Comparison of ENCODE assay signal across 23 cellular contexts in the genomic region with DNA sequence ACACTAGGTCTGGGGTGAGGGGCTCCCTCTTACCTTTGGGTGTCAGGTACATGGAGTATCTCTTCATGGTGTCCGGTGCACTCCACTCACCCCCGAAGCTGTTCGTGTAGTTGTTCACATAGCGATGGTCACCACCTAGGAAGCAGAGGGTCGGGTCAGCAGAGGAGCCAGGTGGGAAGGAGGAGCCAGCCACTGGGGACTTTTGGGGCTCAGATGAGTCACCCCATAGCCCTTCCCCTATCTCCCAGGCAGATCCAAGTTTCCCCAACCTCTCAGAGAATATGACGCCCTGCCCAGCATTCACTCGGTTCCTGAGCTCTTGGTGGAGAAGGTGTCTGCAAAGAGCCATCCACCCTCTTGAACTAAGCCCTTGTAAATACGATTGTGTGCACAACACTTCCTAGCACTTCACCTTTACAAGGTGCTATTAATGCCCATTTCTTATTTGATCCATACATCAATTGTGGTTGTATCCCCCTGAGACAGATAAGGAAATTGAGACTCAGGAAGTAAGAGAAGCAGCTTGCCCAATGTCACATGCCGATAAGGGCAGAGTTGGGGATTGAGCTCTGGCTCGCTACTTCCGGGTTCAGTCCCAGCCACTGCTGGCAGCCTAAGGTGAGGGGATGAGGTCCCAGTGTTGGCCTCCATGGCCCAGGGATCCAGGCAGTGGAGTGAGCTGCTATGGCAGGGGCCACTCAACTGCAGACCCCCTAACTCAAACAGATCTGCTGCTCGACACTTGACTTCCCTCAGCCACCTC. TPM values are rescaled to one million over a fixed set of nuclear protein-coding genes. Genes with fewer than 3 reads are reported as not detected.
DNase-seq lines count a peak whose midpoint lies in the region; ATAC-seq, FAIRE-seq and TF ChIP-seq lines count a peak whose summit lies in the region.
"Had no signal": no experiment of that assay in that cellular context is flagged by ENCODE, and none has a peak within 500 bp of the region (broad histone marks: within the 10 kb centered on the region; RNA-seq: fewer than 3 reads in every experiment).

No MANE protein-coding gene starts in this region.

- H3K36me3 ChIP-seq in BLaER1 (no peaks in the 10 kb centered on the region), MM.1S (replicated peaks; ENCODE audit: insufficient read depth, low read length) (no peaks in the 10 kb centered on the region), K562 (ENCODE audit: control insufficient read depth, insufficient read depth, low read length) (no peaks in the 10 kb centered on the region), lower lobe of right lung (no peaks in the 10 kb centered on the region)
- H3K36me3 ChIP-seq: gastrocnemius medialis, SJCRH30, stomach had no signal

- no peak for TF ChIP-seq CTCF in MM.1S (IDR thresholded peaks at IDR 0.05; ENCODE audit: low read length)
- TF ChIP-seq CTCF in K562 (IDR thresholded peaks at IDR 0.05 in 2 of 3, conservative IDR thresholded peaks at IDR 0.05 in 1 of 3; ENCODE audit: insufficient read depth in 2 of 3, low read depth in 1 of 3, low read length in 3 of 3), result no peak
- no peak for TF ChIP-seq CTCF in lower lobe of right lung (IDR thresholded peaks at IDR 0.05)
- no peak for TF ChIP-seq CTCF in CD4-positive, alpha-beta T cell (IDR thresholded peaks at IDR 0.05)
- TF ChIP-seq CTCF in natural killer cell (IDR thresholded peaks at IDR 0.05), result no peak

- H3K4me2 ChIP-seq in BLaER1 (peak overlapping the region; percentile 52), MM.1S (ENCODE audit: low read depth, low read length) (no peak overlapping the region), K562 (ENCODE audit: insufficient read depth, low read length) (peak overlapping the region; percentile 24; the same call in 1 of the 2 replicates)

- H3K36me3 Mint-ChIP-seq in CD4-positive, alpha-beta T cell (ENCODE audit: low read depth), result no peaks in the 10 kb centered on the region
- no peaks in the 10 kb centered on the region for H3K36me3 Mint-ChIP-seq in natural killer cell
- H3K36me3 Mint-ChIP-seq: activated naive CD8-positive, alpha-beta T cell; brain; CD4-positive, CD25-positive, alpha-beta regulatory T cell had no signal

- H3K4me3 ChIP-seq in BLaER1 (no peak overlapping the region), MM.1S (ENCODE audit: low read length) (no peak overlapping the region), K562 (no peak overlapping the region), lower lobe of right lung (no peak overlapping the region)
- H3K4me3 ChIP-seq: gastrocnemius medialis, psoas muscle, SJCRH30, stomach had no signal

- peak; percentile 67 for FAIRE-seq in K562 (lab: Jason Lieb, UNC)
- FAIRE-seq: endothelial cell of umbilical vein, urothelium cell line had no signal

- no peaks in the 10 kb centered on the region for H3K9me3 ChIP-seq in BLaER1
- H3K9me3 ChIP-seq in MM.1S (replicated peaks; ENCODE audit: insufficient read depth, low read length), result no peaks in the 10 kb centered on the region
- H3K9me3 ChIP-seq in K562 (replicated peaks; ENCODE audit: control insufficient read depth, insufficient read depth, low read depth, low read length), result no peaks in the 10 kb centered on the region
- H3K9me3 ChIP-seq in lower lobe of right lung, result no peaks in the 10 kb centered on the region
- no peaks in the 10 kb centered on the region for H3K9me3 ChIP-seq in CD4-positive, alpha-beta T cell (ENCODE audit: control insufficient read depth, low read length)
- H3K9me3 ChIP-seq: gastrocnemius medialis, psoas muscle, SJCRH30, stomach had no signal

- H2AFZ ChIP-seq in MM.1S (ENCODE audit: low read length) (peak overlapping the region; percentile 45; the same call in 1 of the 2 replicates), K562 (ENCODE audit: low read depth, low read length) (peak overlapping the region; percentile 60)

- no peak for DNase-seq in MM.1S
- peak in 3 of 4 experiments; percentile 32 to 47 (median 46) for DNase-seq in K562 (ENCODE audit: extremely low read depth in 1 of 4, low spot score in 3 of 4)
- DNase-seq in lower lobe of right lung, result no peak
- no peak for DNase-seq in CD4-positive, alpha-beta T cell
- DNase-seq in natural killer cell, result no peak
- DNase-seq: activated CD4-positive, CD25-positive, alpha-beta regulatory T cell treated with anti-CD3 and anti-CD28 coated beads, Interleukin-2, amount 50 U/mL, for 72 hours; CD4-positive, CD25-positive, alpha-beta regulatory T cell; cortex of kidney; gastrocnemius medialis; NCI-H524 treated with DMSO at 0.1 percent for 48 hours; nephron progenitor cell; psoas muscle; SJCRH30; stimulated activated CD4-positive, alpha-beta T cell treated with anti-CD3 and anti-CD28 coated beads, Interleukin-4, amount 100 ng/mL, for 24 hours; T-helper 2 cell had no signal

- POLR2A ChIA-PET in K562 (lab: Yijun Ruan, JAX), result interaction anchor here (0.7 to 0.9 kb wide), 2 partner anchors 11 to 103 kb away, joined by 3 to 5 read pairs; no protein-coding TSS in a partner anchor
- POLR2A ChIA-PET in CD4-positive, alpha-beta T cell (lab: Charles Lee), result no interaction called here

- H3K9ac ChIP-seq in BLaER1 (no peak overlapping the region), MM.1S (ENCODE audit: low read length) (no peak overlapping the region), K562 (ENCODE audit: insufficient read depth in 1 of 2, low read depth in 2 of 2, low read length in 2 of 2) (no peak overlapping the region)

- 20% methylated on average over 12 of the region's 12 CpGs for WGBS in K562 (ENCODE audit: insufficient coverage, low coverage, missing lambda C conversion rate)

- ATAC-seq in K562 (peak; percentile 60), lower lobe of right lung (no peak), HG02981 (IDR thresholded peaks at IDR 0.05; ENCODE audit: unreplicated experiment) (no peak), natural killer cell (no peak), GM18873 (IDR thresholded peaks at IDR 0.05; ENCODE audit: low FRiP score, unreplicated experiment) (no peak)
- ATAC-seq in CD4-positive, alpha-beta T cell (ENCODE audit: poor library complexity), result no peak
- ATAC-seq: gastrocnemius medialis, psoas muscle had no signal

- peaks cover 5% of the 10 kb centered on the region for H3K9me1 ChIP-seq in K562 (ENCODE audit: control insufficient read depth, insufficient read depth, low read length)

- TF ChIP-seq RAD21 in K562 (CRISPR knock-in tag; conservative IDR thresholded peaks at IDR 0.05 in 1 of 2, IDR thresholded peaks at IDR 0.05 in 1 of 2), result no peak

- peaks cover 5% of the 10 kb centered on the region for H3K4me1 Mint-ChIP-seq in CD4-positive, alpha-beta T cell (ENCODE audit: low read depth)
- no peaks in the 10 kb centered on the region for H3K4me1 Mint-ChIP-seq in natural killer cell
- H3K4me1 Mint-ChIP-seq: CD4-positive, CD25-positive, alpha-beta regulatory T cell had no signal

- intact Hi-C loops in K562 (cut with micrococcal nuclease) (no loop called here), lower lobe of right lung (cut with DNase I) (no loop called here), natural killer cell (cut with micrococcal nuclease) (no loop called here)
- intact Hi-C loops in CD4-positive, alpha-beta T cell (cut with DNase I, micrococcal nuclease), result no loop called here

- H3K4me1 ChIP-seq in BLaER1 (peaks cover 41% of the 10 kb centered on the region), MM.1S (ENCODE audit: low read length) (no peaks in the 10 kb centered on the region), K562 (replicated peaks in 1 of 2; ENCODE audit: control insufficient read depth in 2 of 2, insufficient read depth in 2 of 2, low read length in 2 of 2) (peaks cover 14 to 21% of the 10 kb centered on the region in 2 experiments; a peak in 4 of 5 replicates), lower lobe of right lung (no peaks in the 10 kb centered on the region)
- H3K4me1 ChIP-seq: gastrocnemius medialis, psoas muscle, SJCRH30 had no signal

- peak overlapping the region; percentile 49 for H3K27ac ChIP-seq in BLaER1
- H3K27ac ChIP-seq in MM.1S (ENCODE audit: low read length), result no peak overlapping the region
- no peak overlapping the region; the same call in 2 of the 3 replicates for H3K27ac ChIP-seq in K562 (ENCODE audit: extremely low read depth, low read depth, low read length)
- H3K27ac ChIP-seq in lower lobe of right lung, result peak overlapping the region; percentile 49
- H3K27ac ChIP-seq in CD4-positive, alpha-beta T cell (ENCODE audit: low read depth, low read length), result no peak overlapping the region
- H3K27ac ChIP-seq: gastrocnemius medialis, psoas muscle, SJCRH30 had no signal

- H3K9me2 ChIP-seq in MM.1S (replicated peaks; ENCODE audit: insufficient read depth, low read length), result no peaks in the 10 kb centered on the region

- in situ Hi-C loops in K562 (cut with MboI), result loop anchor here (25.0 kb wide), 1 partner anchor 461 kb away; no protein-coding TSS in a partner anchor

- no peaks in the 10 kb centered on the region for H3K27me3 ChIP-seq in BLaER1
- peaks cover 34% of the 10 kb centered on the region for H3K27me3 ChIP-seq in MM.1S (replicated peaks; ENCODE audit: insufficient read depth, low read length)
- peaks cover 0 to 21% of the 10 kb centered on the region in 2 experiments; a peak in 2 of 5 replicates for H3K27me3 ChIP-seq in K562 (ENCODE audit: control insufficient read depth in 2 of 2, insufficient read depth in 2 of 2, low read length in 2 of 2)
- peaks cover 5% of the 10 kb centered on the region for H3K27me3 ChIP-seq in lower lobe of right lung (ENCODE audit: low read depth)
- no peaks in the 10 kb centered on the region for H3K27me3 ChIP-seq in CD4-positive, alpha-beta T cell (ENCODE audit: control insufficient read depth, insufficient read depth, low read length)
- H3K27me3 ChIP-seq: gastrocnemius medialis, SJCRH30 had no signal

- H3K27ac Mint-ChIP-seq in CD4-positive, alpha-beta T cell, result no peak overlapping the region
- H3K27ac Mint-ChIP-seq in natural killer cell, result no peak overlapping the region
- H3K27ac Mint-ChIP-seq: activated naive CD8-positive, alpha-beta T cell; CD4-positive, CD25-positive, alpha-beta regulatory T cell; nephron progenitor cell had no signal

- no peak for TF ChIP-seq POLR2A in K562 (conservative IDR thresholded peaks at IDR 0.05)

- H3K79me2 ChIP-seq in MM.1S (ENCODE audit: low read length) (no peaks in the 10 kb centered on the region), K562 (ENCODE audit: control insufficient read depth, insufficient read depth, low read length) (no peaks in the 10 kb centered on the region)

- peaks cover 10% of the 10 kb centered on the region for H3K27me3 Mint-ChIP-seq in CD4-positive, alpha-beta T cell
- peaks cover 0 to 17% of the 10 kb centered on the region in 2 donors for H3K27me3 Mint-ChIP-seq in natural killer cell (ENCODE audit: low read depth in 2 of 2)

- CTCF ChIA-PET in K562 (lab: Yijun Ruan, JAX; ENCODE audit: low intra/inter-chr PET ratio), result no interaction called here
- CTCF ChIA-PET in CD4-positive, alpha-beta T cell (lab: Charles Lee), result no interaction called here

- no peak overlapping the region for H3K4me3 Mint-ChIP-seq in CD4-positive, alpha-beta T cell
- H3K4me3 Mint-ChIP-seq in natural killer cell, result no peak overlapping the region
- H3K4me3 Mint-ChIP-seq: activated naive CD8-positive, alpha-beta T cell; brain; CD4-positive, CD25-positive, alpha-beta regulatory T cell; nephron progenitor cell had no signal

- BruUV-seq in K562 (replicated peaks; lab: Mats Ljungman, UMichigan), result no TSS peak

- no peaks in the 10 kb centered on the region for H3F3A ChIP-seq in MM.1S (ENCODE audit: insufficient read depth, low read length)

- H4K20me1 ChIP-seq in BLaER1 (no peaks in the 10 kb centered on the region), MM.1S (ENCODE audit: insufficient read depth, low read length) (no peaks in the 10 kb centered on the region), K562 (replicated peaks; ENCODE audit: control insufficient read depth, insufficient read depth, low read length) (peaks cover 6% of the 10 kb centered on the region; the same call in 1 of the 2 replicates)

- no peaks in the 10 kb centered on the region for H3K9me3 Mint-ChIP-seq in CD4-positive, alpha-beta T cell
- H3K9me3 Mint-ChIP-seq in natural killer cell, result no peaks in the 10 kb centered on the region
- H3K9me3 Mint-ChIP-seq: nephron progenitor cell had no signal

- TF ChIP-seq EP300 in K562 (IDR thresholded peaks at IDR 0.05; ENCODE audit: low read length), result no peak

RNA-seq across cellular contexts. Expression of a gene that starts 14.8 kb away (rescaled TPM):
- 0.21 TPM in 1 of 2 replicates, not detected in the other for total RNA-seq in K562 (2011; cell fraction: chromatin; rRNA removed; ENCODE audit: low replicate concordance)
- not detected in 2 replicates for total RNA-seq in K562 (2011; cell fraction: nucleolus; rRNA removed)
- total RNA-seq in K562 (2011; cell fraction: nucleoplasm; rRNA removed), result 0.76 TPM in 1 of 2 replicates, not detected in the other
- total RNA-seq in K562 (2014; rRNA removed), result 0.16 TPM in 1 of 2 replicates, not detected in the other
- 0.15 and 0.41 TPM in 2 replicates for total RNA-seq in K562 (2014; rRNA removed; fragmentation: Illumina TruSeq; extraction: Trizol)
- 0.19 TPM in 1 of 2 replicates, not detected in the other for total RNA-seq in K562 (2015; rRNA removed; fragmentation: Illumina TruSeq; extraction: Trizol)
- 0.31 and 1.4 TPM in 2 replicates for total RNA-seq in K562 (2021)
- 0.19 and 0.65 TPM in 2 replicates for polyA plus RNA-seq in K562 (2011; rRNA removed)
- polyA plus RNA-seq in K562 (2011; cell fraction: cytosol; rRNA removed), result 0.28 and 0.75 TPM in 2 replicates
- polyA plus RNA-seq in K562 (2011; cell fraction: nucleus; rRNA removed), result 0.34 TPM in 1 of 2 replicates, not detected in the other
- polyA plus RNA-seq in K562 (2012), result 0.39 and 0.87 TPM in 2 replicates
- 0.74 and 0.75 TPM in 2 replicates for polyA plus RNA-seq in K562 (2014; fragmentation: Illumina TruSeq; extraction: Trizol)
- polyA plus RNA-seq in K562 (2014; fragmentation: Nextera tagmentation; extraction: Ambion mirVana), result under 1 TPM; 0.41 to 0.42 TPM
- 0.08 and 0.93 TPM in 2 replicates for polyA plus RNA-seq in K562 (2014; rRNA removed)
- 0.36 and 0.63 TPM in 2 replicates for polyA minus RNA-seq in K562 (2011; rRNA and poly(A)+ RNA removed)
- 0.95 and 2.9 TPM in 2 replicates for polyA minus RNA-seq in K562 (2011; cell fraction: cytosol; rRNA and poly(A)+ RNA removed)
- 0.22 and 0.27 TPM in 2 replicates for polyA minus RNA-seq in K562 (2011; cell fraction: nucleus; rRNA and poly(A)+ RNA removed)
- total RNA-seq in lower lobe of right lung, result 8.3 TPM
- not detected for total RNA-seq in CD4-positive, alpha-beta T cell
- not detected for total RNA-seq in natural killer cell
- total RNA-seq: CD4-positive, CD25-positive, alpha-beta regulatory T cell; endothelial cell of umbilical vein; SJCRH30 had no signal
- polyA plus RNA-seq: CD4-positive, CD25-positive, alpha-beta regulatory T cell; endothelial cell of umbilical vein had no signal

Comparison
In these comparisons a context has a peak if more than half of its experiments do, and no peak if none do; other contexts are left out.
1. H3K27ac ChIP-seq: peak in BLaER1 (single experiment) and lower lobe of right lung (single experiment); none in MM.1S (single experiment), K562 (single experiment) and CD4-positive, alpha-beta T cell (single experiment).
2. DNase-seq: peak in K562 (3 of 4); none in MM.1S (single experiment), lower lobe of right lung (single experiment), CD4-positive, alpha-beta T cell (0 of 10) and natural killer cell (single experiment).